In genomic region chr9:96417051-96417586, GRCh38 we compare ENCODE assay signal across 7 cellular contexts. TPM values are rescaled to one million over a fixed set of nuclear protein-coding genes. Genes with fewer than 3 reads are reported as not detected.
DNase-seq lines count a peak whose midpoint lies in the region; ATAC-seq and TF ChIP-seq lines count a peak whose summit lies in the region.

No MANE protein-coding gene starts in this region.

- TF ChIP-seq POLR2A in lower leg skin (IDR thresholded peaks at IDR 0.05), result no peak

- WGBS in lower leg skin, 2 donors, result 0% methylated on average over 17 to 26 of the region's 50 CpGs

- TF ChIP-seq CTCF in GM13976 (IDR thresholded peaks at IDR 0.05; ENCODE audit: borderline replicate concordance, control extremely low read depth, extremely low read depth, insufficient read depth, missing control alignments), result no peak
- no peak for TF ChIP-seq CTCF in lower leg skin (IDR thresholded peaks at IDR 0.05)

- intact Hi-C loops in lower leg skin (cut with DNase I; ENCODE audit: low total_unique reads), result no loop called here

- peak; percentile 16 for ATAC-seq in HG03175 (IDR thresholded peaks at IDR 0.05; ENCODE audit: unreplicated experiment)

- DNase-seq in GM13976 (ENCODE audit: low spot score), result peak; percentile 93
- DNase-seq in NCI-H748 (lab: John Stamatoyannopoulos, UW; ENCODE audit: unreplicated experiment), result peak; percentile 93
- peak; percentile 91 to 92 for DNase-seq in activated CD4-positive, alpha-beta T cell treated with anti-CD3 and anti-CD28 coated beads, Interleukin-2, amount 50 U/mL, for 48 hours
- DNase-seq in dermis microvascular lymphatic vessel endothelial cell (ENCODE audit: low read depth in 2 of 2), result peak; percentile 74 to 87
- peak; percentile 86 to 98 for DNase-seq in lower leg skin (ENCODE audit: low spot score in 2 of 2)
- DNase-seq in stimulated activated CD4-positive, alpha-beta T cell treated with anti-CD3 and anti-CD28 coated beads, Interleukin-4, amount 100 ng/mL, for 24 hours, result peak; percentile 92

- peak overlapping the region; percentile 39 for H3K4me3 ChIP-seq in lower leg skin (ENCODE audit: low read depth, poor library complexity, severe bottlenecking)

- in situ Hi-C loops in GM13976 (cut with MboI; ENCODE audit: low sequenced_read_pairs, unreplicated experiment), result no loop called here

RNA-seq across cellular contexts. Expression of gene ZNF367, which starts 1.1 kb away (rescaled TPM):
- total RNA-seq in dermis microvascular lymphatic vessel endothelial cell (4.2 and 6.3 TPM in 2 replicates), lower leg skin (1 to 10 TPM in 3 of 4 donors, under 1 TPM in 1; 0.93 to 3.0 (median 1.8) TPM)

RNA-seq across cellular contexts. Expression of gene HABP4, which starts 32.9 kb away (rescaled TPM):
- total RNA-seq in dermis microvascular lymphatic vessel endothelial cell, result 6.0 and 6.1 TPM in 2 replicates
- total RNA-seq in lower leg skin, result 10 to 100 TPM in 2 of 4 donors, 1 to 10 TPM in 2; 6.3 to 13.4 (median 10.2) TPM

RNA-seq across cellular contexts. Expression of gene SLC35D2, which starts 33.6 kb away (rescaled TPM):
- total RNA-seq in dermis microvascular lymphatic vessel endothelial cell, result 20.7 and 25.3 TPM in 2 replicates
- 10 to 100 TPM; 10.7 to 21.3 (median 13.3) TPM for total RNA-seq in lower leg skin

Comparison
In these comparisons a context has a peak if more than half of its experiments do, and no peak if none do; other contexts are left out.
1. Peak in every context shown above with its lines: DNase-seq, ATAC-seq and H3K4me3 ChIP-seq.